Comparison of ENCODE assay signal across 19 cellular contexts in genomic region chr4:106541253-106541652, GRCh38.
DNase-seq lines count a peak whose midpoint lies in the region; ATAC-seq and TF ChIP-seq lines count a peak whose summit lies in the region.
"Had no signal": no experiment of that assay in that cellular context is flagged by ENCODE, and none has a peak within 500 bp of the region (broad histone marks: within the 10 kb centered on the region; RNA-seq: fewer than 3 reads in every experiment).

No MANE protein-coding gene starts in this region.

- H2BK5ac ChIP-seq in IMR-90 (ENCODE audit: low read depth, low read length, poor library complexity, severe bottlenecking), result no peak overlapping the region

- H3K4me3 ChIP-seq in IMR-90 (ENCODE audit: insufficient read depth, low read depth, low read length), result no peak overlapping the region
- H3K4me3 ChIP-seq in H7 (ENCODE audit: insufficient read depth, low read depth, low read length), result no peak overlapping the region
- H3K4me3 ChIP-seq: mucosa of descending colon, vagina had no signal

- POLR2A ChIA-PET in IMR-90 (lab: Charles Lee; ENCODE audit: unreplicated experiment), result no interaction called here

- intact Hi-C loops in IMR-90 (cut with micrococcal nuclease), result no loop called here

- no peak for TF ChIP-seq RAD21 in IMR-90 (IDR thresholded peaks at IDR 0.05; ENCODE audit: low read length)

- in situ Hi-C loops in IMR-90 (cut with MboI; ENCODE audit: low sequenced_read_pairs), result no loop called here

- H3K79me1 ChIP-seq in IMR-90 (ENCODE audit: low read depth in 1 of 2, low read length in 2 of 2), result no peaks in the 10 kb centered on the region

- H3K27me3 ChIP-seq in IMR-90 (ENCODE audit: control insufficient read depth, insufficient read depth, low read length) (no peaks in the 10 kb centered on the region), H7 (ENCODE audit: control insufficient read depth, insufficient read depth, low read length) (no peaks in the 10 kb centered on the region)
- H3K27me3 ChIP-seq: vagina had no signal

- H2AK5ac ChIP-seq in IMR-90 (ENCODE audit: low read depth, low read length), result no peak overlapping the region

- H3K9me3 ChIP-seq in IMR-90 (ENCODE audit: control insufficient read depth, insufficient read depth, low read length), result no peaks in the 10 kb centered on the region
- H3K9me3 ChIP-seq: mucosa of descending colon, vagina had no signal

- no peak overlapping the region for H3K56ac ChIP-seq in IMR-90 (ENCODE audit: extremely low read depth, insufficient read depth, low read length)

- no peak overlapping the region for H2AFZ ChIP-seq in IMR-90 (replicated peaks; ENCODE audit: low read length, poor library complexity)

- H3K4me1 ChIP-seq in IMR-90 (ENCODE audit: control insufficient read depth, insufficient read depth, low read length), result no peaks in the 10 kb centered on the region
- H3K4me1 ChIP-seq: vagina had no signal

- no peak overlapping the region for H3K27ac ChIP-seq in IMR-90 (ENCODE audit: insufficient read depth, low read length)
- H3K27ac ChIP-seq: vagina had no signal

- H4K8ac ChIP-seq in IMR-90 (ENCODE audit: low read depth in 2 of 2, low read length in 2 of 2), result no peak overlapping the region

- no peak overlapping the region for H2AK9ac ChIP-seq in IMR-90 (replicated peaks; ENCODE audit: low read depth, low read length, poor library complexity)

- no TSS peak for BruUV-seq in IMR-90 (replicated peaks; lab: Mats Ljungman, UMichigan)

- H3K18ac ChIP-seq in IMR-90 (ENCODE audit: low read depth, low read length), result no peak overlapping the region

- no peak overlapping the region for H4K91ac ChIP-seq in IMR-90 (ENCODE audit: insufficient read depth, low read depth, low read length)

- H2BK20ac ChIP-seq in IMR-90 (ENCODE audit: low read depth, low read length), result no peak overlapping the region

- H3K9ac ChIP-seq in IMR-90 (ENCODE audit: low read depth, low read length), result no peak overlapping the region

- H3K4ac ChIP-seq in IMR-90 (ENCODE audit: low read depth, low read length), result no peak overlapping the region

- no CpG with 5 or more reads among the region's 2 CpGs for WGBS in IMR-90 (ENCODE audit: extremely low coverage in 2 of 2, insufficient read length in 1 of 2), 2 experiments

- no peak for TF ChIP-seq CTCF in IMR-90 (conservative IDR thresholded peaks at IDR 0.05; ENCODE audit: low read depth, low read length)

- H4K20me1 ChIP-seq in IMR-90 (ENCODE audit: insufficient read depth, low read length), result no peaks in the 10 kb centered on the region

- dilution Hi-C loops in IMR-90 (cut with HindIII; ENCODE audit: low sequenced_read_pairs, unreplicated experiment), result no loop called here

- no peak overlapping the region for H3K23ac ChIP-seq in IMR-90 (ENCODE audit: low read depth, low read length)

- H3K36me3 ChIP-seq in IMR-90 (ENCODE audit: control insufficient read depth, insufficient read depth, low read length) (no peaks in the 10 kb centered on the region), H7 (replicated peaks; ENCODE audit: control insufficient read depth, insufficient read depth, low read length) (no peaks in the 10 kb centered on the region)
- H3K36me3 ChIP-seq: vagina had no signal

- ATAC-seq in IMR-90 (ENCODE audit: low read depth) (peak; percentile 49; the same call in 1 of the 2 replicates), GM21529 (IDR thresholded peaks at IDR 0.05; ENCODE audit: unreplicated experiment) (no peak), HG03432 (IDR thresholded peaks at IDR 0.05; ENCODE audit: unreplicated experiment) (no peak)
- ATAC-seq: activated T-helper 17 cell treated with anti-CD3 and anti-CD28 coated beads, Interleukin-2, amount 50 U/mL, for 72 hours; mucosa of descending colon; Panc1; stimulated activated memory B cell treated with anti-CD40 and anti-IgM and Interleukin-4, amounts not matched to agents 10 μg/mL and 1 μg/mL and 100 μg/mL, for 72 hours had no signal

- H3K14ac ChIP-seq in IMR-90 (replicated peaks; ENCODE audit: low read depth, low read length), result no peak overlapping the region

- H3K9me1 ChIP-seq in IMR-90 (ENCODE audit: insufficient read depth, low read length), result no peaks in the 10 kb centered on the region

- H2BK120ac ChIP-seq in IMR-90 (ENCODE audit: low read depth, low read length), result no peak overlapping the region

- DNase-seq in AG08396 (ENCODE audit: low spot score) (peak; percentile 29), IMR-90 (peak; percentile 64), astrocyte of the hippocampus (ENCODE audit: low read depth, low spot score) (peak; percentile 23), hepatic stellate cell (ENCODE audit: low spot score) (peak; percentile 35), H7 (no peak), NOMO-1 treated with dmso at 0.1 percent for 144 hours (lab: John Stamatoyannopoulos, UW; ENCODE audit: unreplicated experiment) (no peak)
- DNase-seq: activated CD4-positive, alpha-beta T cell treated with anti-CD3 and anti-CD28 coated beads, Interleukin-2, amount 50 U/mL, for 4 hours; DND-41; erythroblast; mucosa of descending colon; NCI-H1092 treated with DMSO at 0.1 percent for 48 hours; NCI-H446 treated with DMSO at 0.1 percent for 48 hours; stimulated activated CD4-positive, alpha-beta T cell treated with anti-CD3 and anti-CD28 coated beads, Interleukin-4, amount 100 ng/mL, for 24 hours had no signal

- CTCF ChIA-PET in IMR-90 (lab: Yijun Ruan, JAX), result no interaction called here

- H4K5ac ChIP-seq in IMR-90 (ENCODE audit: low read depth, low read length), result no peak overlapping the region

- no peak for TF ChIP-seq POLR2A in IMR-90 (IDR thresholded peaks at IDR 0.05; ENCODE audit: low read depth, low read length)

- no peak overlapping the region for H3K4me2 ChIP-seq in IMR-90 (ENCODE audit: low read depth, low read length)

- no peak overlapping the region for H2BK15ac ChIP-seq in IMR-90 (ENCODE audit: low read depth, low read length)

TF ChIP-seq in IMR-90, 13 proteins besides CTCF, POLR2A, EP300 and RAD21:
- TF ChIP-seq FOS (IDR thresholded peaks at IDR 0.05; ENCODE audit: low read depth, low read length) (peak; percentile 93), BHLHE40 (IDR thresholded peaks at IDR 0.05; ENCODE audit: low read depth, low read length) (peak; percentile 19; the same call in 1 of the 2 replicates), RFX5 (IDR thresholded peaks at IDR 0.05; ENCODE audit: low read depth, low read length) (no peak)

Comparison
In these comparisons a context has a peak if more than half of its experiments do, and no peak if none do; other contexts are left out.
1. DNase-seq: peak in AG08396 (single experiment), IMR-90 (single experiment), astrocyte of the hippocampus (single experiment) and hepatic stellate cell (single experiment); none in H7 (single experiment) and NOMO-1 treated with dmso at 0.1 percent for 144 hours (single experiment).